In genomic region chr5:172838151-172838875, GRCh38 we compare ENCODE assay signal across 1 cellular context.
TF ChIP-seq lines count a peak whose summit lies in the region.

No MANE protein-coding gene starts in this region.

TF ChIP-seq in WTC11, 78 proteins besides CTCF, POLR2A, EP300 and RAD21 (continued from another document):
- TF ChIP-seq, protein P1, sequence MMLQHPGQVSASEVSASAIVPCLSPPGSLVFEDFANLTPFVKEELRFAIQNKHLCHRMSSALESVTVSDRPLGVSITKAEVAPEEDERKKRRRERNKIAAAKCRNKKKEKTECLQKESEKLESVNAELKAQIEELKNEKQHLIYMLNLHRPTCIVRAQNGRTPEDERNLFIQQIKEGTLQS (CRISPR knock-in tag; conservative IDR thresholded peaks at IDR 0.05) = no peak
- TF ChIP-seq FOXJ3 (CRISPR knock-in tag; IDR thresholded peaks at IDR 0.05; ENCODE audit: borderline replicate concordance) = no peak
- no peak for TF ChIP-seq NFYB (CRISPR knock-in tag; conservative IDR thresholded peaks at IDR 0.05; ENCODE audit: low read depth)
- TF ChIP-seq NR3C1 (CRISPR knock-in tag; conservative IDR thresholded peaks at IDR 0.05; ENCODE audit: low read depth) = no peak
- no peak for TF ChIP-seq ZNF232 (CRISPR knock-in tag; IDR thresholded peaks at IDR 0.05)
